1 cellular context compared by ENCODE assay signal in genomic region chr1:1431845-1432565, GRCh38.
TF ChIP-seq lines count a peak whose summit lies in the region.

No MANE protein-coding gene starts in this region.

TF ChIP-seq in HepG2, 621 proteins besides CTCF, POLR2A, EP300 and RAD21 (continued from another document and continues in another):
- TF ChIP-seq PRDM4 (CRISPR knock-in tag; IDR thresholded peaks at IDR 0.05; ENCODE audit: borderline replicate concordance) (no peak), NFE2L2 (IDR thresholded peaks at IDR 0.05; ENCODE audit: low read length) (no peak), PBX2 (CRISPR knock-in tag; IDR thresholded peaks at IDR 0.05) (no peak), ZFP36 (IDR thresholded peaks at IDR 0.05; ENCODE audit: borderline replicate concordance, low read depth, low read length, partially characterized antibody) (no peak), RCOR2 (CRISPR knock-in tag; IDR thresholded peaks at IDR 0.05) (0 out of 2 replicates have a peak, but pooled peaks have one; percentile 32), TBL1XR1 (IDR thresholded peaks at IDR 0.05; ENCODE audit: borderline replicate concordance, low read length, partially characterized antibody) (no peak), PLRG1 (conservative IDR thresholded peaks at IDR 0.05) (no peak), ETV5 (CRISPR knock-in tag; IDR thresholded peaks at IDR 0.05; ENCODE audit: borderline replicate concordance) (peak; percentile 72; the same call in 1 of the 2 replicates), EED (CRISPR knock-in tag; IDR thresholded peaks at IDR 0.05) (no peak), AKAP8 (CRISPR knock-in tag; IDR thresholded peaks at IDR 0.05) (peak; percentile 97), HDAC6 (IDR thresholded peaks at IDR 0.05; ENCODE audit: low read depth, low read length) (no peak), TIGD3 (CRISPR knock-in tag; IDR thresholded peaks at IDR 0.05; ENCODE audit: borderline replicate concordance) (no peak), ZNF343 (CRISPR knock-in tag; IDR thresholded peaks at IDR 0.05) (no peak), U2AF1 (optimal IDR thresholded peaks at IDR 0.05; ENCODE audit: low read depth, low read length) (no peak), NCOA5 (CRISPR knock-in tag; IDR thresholded peaks at IDR 0.05) (no peak; the same call in 1 of the 2 replicates), NFATC3 (CRISPR knock-in tag; IDR thresholded peaks at IDR 0.05) (no peak; the same call in 1 of the 2 replicates), THAP9 (CRISPR knock-in tag; IDR thresholded peaks at IDR 0.05; ENCODE audit: borderline replicate concordance) (no peak), ZNF766 (CRISPR knock-in tag; IDR thresholded peaks at IDR 0.05; ENCODE audit: borderline replicate concordance) (no peak), JARID2 (CRISPR knock-in tag; IDR thresholded peaks at IDR 0.05; ENCODE audit: insufficient replicate concordance) (no peak), ZNF160 (CRISPR knock-in tag; IDR thresholded peaks at IDR 0.05) (no peak), GATAD2A (CRISPR knock-in tag; IDR thresholded peaks at IDR 0.05) (peak; percentile 53), HNF4A (CRISPR knock-in tag; IDR thresholded peaks at IDR 0.05) (peak; percentile 63), RBFOX2 (IDR thresholded peaks at IDR 0.05; ENCODE audit: low read depth, low read length) (peak; percentile 83), TRIM24 (CRISPR knock-in tag; IDR thresholded peaks at IDR 0.05) (no peak), REXO4 (CRISPR knock-in tag; IDR thresholded peaks at IDR 0.05; ENCODE audit: borderline replicate concordance) (no peak; the same call in 1 of the 2 replicates), CHCHD3 (CRISPR knock-in tag; IDR thresholded peaks at IDR 0.05) (no peak), HNF1A (IDR thresholded peaks at IDR 0.05; ENCODE audit: low read depth) (no peak), HNF1A (CRISPR knock-in tag; IDR thresholded peaks at IDR 0.05; ENCODE audit: borderline replicate concordance) (peak; percentile 75; the same call in 1 of the 2 replicates), KMT2B (CRISPR knock-in tag; IDR thresholded peaks at IDR 0.05) (no peak; the same call in 1 of the 2 replicates), SIN3B (IDR thresholded peaks at IDR 0.05; ENCODE audit: low read length) (no peak), TSC22D2 (CRISPR knock-in tag; IDR thresholded peaks at IDR 0.05; ENCODE audit: borderline replicate concordance) (peak; percentile 63), ZNF33A (CRISPR knock-in tag; IDR thresholded peaks at IDR 0.05; ENCODE audit: borderline replicate concordance) (no peak), ZC3H13 (CRISPR knock-in tag; IDR thresholded peaks at IDR 0.05) (peak; percentile 88), ARNT (IDR thresholded peaks at IDR 0.05) (no peak), ARNTL (CRISPR knock-in tag; IDR thresholded peaks at IDR 0.05) (peak; percentile 77), YEATS2 (CRISPR knock-in tag; IDR thresholded peaks at IDR 0.05; ENCODE audit: borderline replicate concordance) (peak; percentile 65; the same call in 1 of the 2 replicates), ZNF570 (CRISPR knock-in tag; IDR thresholded peaks at IDR 0.05; ENCODE audit: borderline replicate concordance) (no peak), GPN1 (CRISPR knock-in tag; IDR thresholded peaks at IDR 0.05; ENCODE audit: borderline replicate concordance) (no peak), ZNF33B (CRISPR knock-in tag; IDR thresholded peaks at IDR 0.05) (0 out of 2 replicates have a peak, but pooled peaks have one; percentile 65), ZNF747 (CRISPR knock-in tag; IDR thresholded peaks at IDR 0.05; ENCODE audit: borderline replicate concordance) (peak; percentile 52; the same call in 1 of the 2 replicates), ZNF563 (CRISPR knock-in tag; IDR thresholded peaks at IDR 0.05) (peak; percentile 64; the same call in 1 of the 2 replicates), ZNF740 (CRISPR knock-in tag; IDR thresholded peaks at IDR 0.05) (no peak), KDM1A (CRISPR knock-in tag; IDR thresholded peaks at IDR 0.05) (no peak), BRF2 (CRISPR knock-in tag; IDR thresholded peaks at IDR 0.05) (no peak), ZNF761 (CRISPR knock-in tag; conservative IDR thresholded peaks at IDR 0.05) (no peak; the same call in 1 of the 2 replicates), PHF8 (CRISPR knock-in tag; IDR thresholded peaks at IDR 0.05) (peak; percentile 72), ZNF414 (CRISPR knock-in tag; IDR thresholded peaks at IDR 0.05) (no peak; the same call in 1 of the 2 replicates), RBM22 (optimal IDR thresholded peaks at IDR 0.05; ENCODE audit: low read length) (no peak), SKI (IDR thresholded peaks at IDR 0.05; ENCODE audit: partially characterized antibody) (peak; percentile 88), KLF11 (CRISPR knock-in tag; IDR thresholded peaks at IDR 0.05) (no peak), TBX3 (IDR thresholded peaks at IDR 0.05; ENCODE audit: borderline replicate concordance) (no peak)
